ENCODE assay signal across 4 cellular contexts in genomic region chr3:124884474-124884832, GRCh38. TPM values are rescaled to one million over a fixed set of nuclear protein-coding genes. Genes with fewer than 3 reads are reported as not detected.
"Had no signal": no experiment of that assay in that cellular context is flagged by ENCODE, and none has a peak within 500 bp of the region (broad histone marks: within the 10 kb centered on the region; RNA-seq: fewer than 3 reads in every experiment).

No MANE protein-coding gene starts in this region.

RNA-seq across cellular contexts. Expression of gene MUC13, which starts 50.1 kb away (rescaled TPM):
- total RNA-seq: activated CD4-positive, alpha-beta memory T cell treated with anti-CD3 and anti-CD28 coated beads for 36 hours; cardiac muscle cell; lung microvascular endothelial cell; urinary bladder had no signal
- polyA plus RNA-seq: urinary bladder had no signal
